Comparison of ENCODE assay signal across 30 cellular contexts in the genomic region with DNA sequence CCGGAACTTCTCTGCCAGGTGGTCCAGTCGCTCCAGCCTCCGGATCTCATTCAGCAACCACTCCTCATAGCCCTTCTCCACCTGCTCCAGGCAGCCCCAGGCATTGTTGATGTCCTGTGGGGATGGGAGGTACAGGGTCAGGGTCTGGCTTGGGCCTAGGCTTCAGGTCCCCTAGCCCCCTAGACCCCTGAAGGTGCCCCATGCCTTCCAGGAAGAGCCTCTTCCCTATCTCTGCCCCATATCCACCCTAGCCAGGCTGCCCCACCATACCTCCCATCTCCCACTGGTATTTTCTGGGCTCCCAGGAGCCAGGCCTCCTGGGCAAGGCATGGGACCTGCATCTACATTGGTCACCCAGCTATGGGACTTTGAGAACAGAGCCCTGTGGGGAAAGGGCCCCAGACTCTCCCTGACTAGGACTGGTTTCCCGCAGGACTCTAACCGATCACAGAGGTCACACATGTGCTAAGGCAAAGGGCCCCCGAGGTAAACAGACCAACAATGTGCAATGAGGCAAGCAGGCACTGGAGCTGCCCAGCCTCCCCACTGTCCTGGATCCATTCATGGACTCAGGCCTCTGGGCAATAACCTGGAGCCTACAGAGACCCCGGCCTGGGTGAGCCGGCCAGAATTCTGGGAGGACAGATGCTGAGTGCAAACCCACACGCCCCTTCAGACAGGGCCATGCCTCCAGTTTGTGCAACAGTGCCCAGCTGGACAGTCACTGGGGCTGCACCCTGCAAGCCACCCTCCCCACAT.
A peak's percentile ranks its signal among the peaks of the same experiment; 100 is the strongest.
DNase-seq lines count a peak whose midpoint lies in the region; ATAC-seq and TF ChIP-seq lines count a peak whose summit lies in the region.
"Had no signal": no experiment of that assay in that cellular context is flagged by ENCODE, and none has a peak within 500 bp of the region (broad histone marks: within the 10 kb centered on the region; RNA-seq: fewer than 3 reads in every experiment).

No MANE protein-coding gene starts in this region.

- H3K27ac ChIP-seq in coronary artery (peak overlapping the region in 1 of 2 donors; percentile 60), suprapubic skin (no peak overlapping the region)
- H3K27ac ChIP-seq: dorsolateral prefrontal cortex, parathyroid adenoma, SJSA1, thyroid gland had no signal

- ATAC-seq in omental fat pad (ENCODE audit: low FRiP score), result peak; percentile 1
- ATAC-seq in GM21528 (IDR thresholded peaks at IDR 0.05; ENCODE audit: low FRiP score, unreplicated experiment), result no peak
- ATAC-seq: activated CD8-positive, alpha-beta memory T cell treated with anti-CD3 and anti-CD28 coated beads, Interleukin-2, amount 10 ng/mL, durations not matched to agents 7 days and 5 days; GM23338; Panc1; T-cell had no signal

- 95% methylated on average over 4 of the region's 9 CpGs for WGBS in suprapubic skin

- H3K4me3 ChIP-seq in coronary artery (no peak overlapping the region), suprapubic skin (no peak overlapping the region)
- H3K4me3 ChIP-seq: dorsolateral prefrontal cortex, GM23338, SJSA1, thyroid gland had no signal

- H3K36me3 ChIP-seq in suprapubic skin, result peaks cover 85% of the 10 kb centered on the region

- H3K27me3 ChIP-seq in suprapubic skin, result no peaks in the 10 kb centered on the region
- H3K27me3 ChIP-seq: dorsolateral prefrontal cortex, SJSA1, thyroid gland had no signal

- H3K4me1 ChIP-seq in suprapubic skin, result no peaks in the 10 kb centered on the region
- H3K4me1 ChIP-seq: parathyroid adenoma, SJSA1, thyroid gland had no signal

- TF ChIP-seq CTCF in coronary artery (IDR thresholded peaks at IDR 0.05) (no peak), omental fat pad (IDR thresholded peaks at IDR 0.05) (no peak), suprapubic skin (IDR thresholded peaks at IDR 0.05) (no peak)

- TF ChIP-seq EP300 in suprapubic skin (IDR thresholded peaks at IDR 0.05), result no peak

- TF ChIP-seq POLR2A in suprapubic skin (IDR thresholded peaks at IDR 0.05), result no peak

- no peaks in the 10 kb centered on the region for H3K9me3 ChIP-seq in suprapubic skin
- H3K9me3 ChIP-seq: SJSA1, thyroid gland had no signal

- DNase-seq in activated effector memory CD4-positive, alpha-beta T cell treated with anti-CD3 and anti-CD28 coated beads, Interleukin-2, amount 50 U/mL, for 16 hours, result peak; percentile 57
- no peak for DNase-seq in activated effector memory CD4-positive, alpha-beta T cell treated with Interleukin-2 at 50 U/mL for 16 hours
- DNase-seq in coronary artery (ENCODE audit: low spot score) (peak; percentile 67), omental fat pad (ENCODE audit: low spot score) (no peak), suprapubic skin (ENCODE audit: low spot score in 2 of 2) (peak; percentile 39 to 56), NCI-H2171 (lab: John Stamatoyannopoulos, UW) (no peak), anterior cingulate cortex (lab: John Stamatoyannopoulos, UW) (no peak)
- DNase-seq: 8988T; activated CD4-positive, CD25-positive, alpha-beta regulatory T cell; activated CD8-positive, alpha-beta memory T cell treated with anti-CD3 and anti-CD28 coated beads, Interleukin-2, amount 10 ng/mL, durations not matched to agents 7 days and 5 days; activated naive CD4-positive, alpha-beta T cell treated with anti-CD3 and anti-CD28 coated beads, Interleukin-2, amount 50 U/mL, for 16 hours; CD4-positive, alpha-beta T cell; central memory CD4-positive, alpha-beta T cell; DMS 273 treated with DMSO at 0.1 percent for 48 hours; glutamatergic neuron; islet precursor cell; NCI-H1048; NCI-H1930; NCI-H2227 treated with DMSO at 0.1 percent for 48 hours; NCI-H69; right cardiac atrium; stimulated activated naive CD4-positive, alpha-beta T cell; T-cell; thyroid gland had no signal

Comparison
In these comparisons a context has a peak if more than half of its experiments do, and no peak if none do; other contexts are left out.
1. DNase-seq: peak in activated effector memory CD4-positive, alpha-beta T cell treated with anti-CD3 and anti-CD28 coated beads, Interleukin-2, amount 50 U/mL, for 16 hours (single experiment), coronary artery (single experiment) and suprapubic skin (2 of 2); none in activated effector memory CD4-positive, alpha-beta T cell treated with Interleukin-2 at 50 U/mL for 16 hours (single experiment), omental fat pad (single experiment), NCI-H2171 (single experiment) and anterior cingulate cortex (0 of 58).